Comparison of ENCODE assay signal across 18 cellular contexts in genomic region chr10:37488792-37489657, GRCh38.
DNase-seq lines count a peak whose midpoint lies in the region; ATAC-seq and TF ChIP-seq lines count a peak whose summit lies in the region.
"Had no signal": no experiment of that assay in that cellular context is flagged by ENCODE, and none has a peak within 500 bp of the region (broad histone marks: within the 10 kb centered on the region; RNA-seq: fewer than 3 reads in every experiment).

No MANE protein-coding gene starts in this region.

- DNase-seq in A172 (ENCODE audit: low spot score) (peak; percentile 93), HFFc6 (peak; percentile 16), SJCRH30 (peak; percentile 73 to 79), fibroblast of peridontal ligament (ENCODE audit: extremely low read depth) (peak; percentile 91), omental fat pad (ENCODE audit: low spot score) (no peak), dorsolateral prefrontal cortex (no peak), substantia nigra (lab: John Stamatoyannopoulos, UW) (no peak)
- DNase-seq: DND-41, heart right ventricle, left lung, MM.1S, NCI-H2227 treated with DMSO at 0.1 percent for 48 hours, SHP77 treated with DMSO at 0.1 percent for 48 hours had no signal

- H3K4me1 Mint-ChIP-seq in HFFc6 (ENCODE audit: low read depth), result no peaks in the 10 kb centered on the region
- H3K4me1 Mint-ChIP-seq: B cell had no signal

- peaks cover 17% of the 10 kb centered on the region for H3K4me1 ChIP-seq in SJCRH30
- H3K4me1 ChIP-seq: ascending aorta, heart right ventricle, left lung, uterus had no signal

- no peaks in the 10 kb centered on the region for H3K27me3 ChIP-seq in SJCRH30
- peaks cover 0 to 6% (median 0%) of the 10 kb centered on the region in 45 donors for H3K27me3 ChIP-seq in dorsolateral prefrontal cortex
- H3K27me3 ChIP-seq: ascending aorta, left lung, uterus had no signal

- no peaks in the 10 kb centered on the region; the same call in 1 of the 2 replicates for H3K27me3 Mint-ChIP-seq in HFFc6 (ENCODE audit: insufficient read depth)
- H3K27me3 Mint-ChIP-seq: B cell had no signal

- no peak overlapping the region for H3K4me3 ChIP-seq in SJCRH30
- no peak overlapping the region for H3K4me3 ChIP-seq in dorsolateral prefrontal cortex
- H3K4me3 ChIP-seq: ascending aorta, heart right ventricle, left lung, uterus had no signal

- H3K36me3 Mint-ChIP-seq in HFFc6 (ENCODE audit: low read depth), result no peaks in the 10 kb centered on the region

- no peak for ATAC-seq in GM21381 (IDR thresholded peaks at IDR 0.05; ENCODE audit: unreplicated experiment)
- ATAC-seq in omental fat pad (ENCODE audit: low FRiP score), result no peak
- ATAC-seq: left lung had no signal

- H3K9me3 Mint-ChIP-seq in HFFc6, result peaks cover 21% of the 10 kb centered on the region

- TF ChIP-seq CTCF in HFFc6 (IDR thresholded peaks at IDR 0.05) (no peak), omental fat pad (IDR thresholded peaks at IDR 0.05) (no peak), dorsolateral prefrontal cortex (IDR thresholded peaks at IDR 0.05 in 54 of 56, conservative IDR thresholded peaks at IDR 0.05 in 2 of 56; ENCODE audit: low read depth in 1 of 56, partially characterized antibody in 56 of 56) (no peak)

- peak overlapping the region; percentile 59 for H3K27ac Mint-ChIP-seq in HFFc6
- H3K27ac Mint-ChIP-seq: activated T-helper 1 cell treated with anti-CD3 and anti-CD28 coated beads, Interleukin-12 subunit alpha, Interleukin-12 subunit beta, Interleukin-2, Interleukin-4 antibody, amounts not matched to agents 30 ng/mL and 10 ng/mL and 1 ng/mL, durations not matched to agents 14 hours and 24 hours and 36 hours; B cell had no signal

- H3K36me3 ChIP-seq in SJCRH30, result no peaks in the 10 kb centered on the region
- H3K36me3 ChIP-seq: ascending aorta, heart right ventricle, left lung, uterus had no signal

- H3K27ac ChIP-seq in SJCRH30, result peak overlapping the region; percentile 66
- H3K27ac ChIP-seq in dorsolateral prefrontal cortex, result no peak overlapping the region
- no peak overlapping the region for H3K27ac ChIP-seq in substantia nigra (ENCODE audit: low read depth, low read length, poor library complexity, severe bottlenecking)
- H3K27ac ChIP-seq: ascending aorta, heart right ventricle, left lung, uterus had no signal

- intact Hi-C loops in dorsolateral prefrontal cortex (cut with DNase I), result no loop called here

- H3K9me3 ChIP-seq in SJCRH30 (replicated peaks), result no peaks in the 10 kb centered on the region
- H3K9me3 ChIP-seq: ascending aorta, heart right ventricle, uterus had no signal

- no peak overlapping the region for H3K4me3 Mint-ChIP-seq in HFFc6
- H3K4me3 Mint-ChIP-seq: activated T-helper 1 cell treated with anti-CD3 and anti-CD28 coated beads, Interleukin-12 subunit alpha, Interleukin-12 subunit beta, Interleukin-2, Interleukin-4 antibody, amounts not matched to agents 30 ng/mL and 10 ng/mL and 1 ng/mL, durations not matched to agents 14 hours and 24 hours and 36 hours; B cell had no signal

Comparison
In these comparisons a context has a peak if more than half of its experiments do, and no peak if none do; other contexts are left out.
1. DNase-seq: peak in A172 (single experiment), HFFc6 (single experiment), SJCRH30 (2 of 2) and fibroblast of peridontal ligament (single experiment); none in omental fat pad (single experiment), dorsolateral prefrontal cortex (0 of 10) and substantia nigra (0 of 49).